In the genomic region with DNA sequence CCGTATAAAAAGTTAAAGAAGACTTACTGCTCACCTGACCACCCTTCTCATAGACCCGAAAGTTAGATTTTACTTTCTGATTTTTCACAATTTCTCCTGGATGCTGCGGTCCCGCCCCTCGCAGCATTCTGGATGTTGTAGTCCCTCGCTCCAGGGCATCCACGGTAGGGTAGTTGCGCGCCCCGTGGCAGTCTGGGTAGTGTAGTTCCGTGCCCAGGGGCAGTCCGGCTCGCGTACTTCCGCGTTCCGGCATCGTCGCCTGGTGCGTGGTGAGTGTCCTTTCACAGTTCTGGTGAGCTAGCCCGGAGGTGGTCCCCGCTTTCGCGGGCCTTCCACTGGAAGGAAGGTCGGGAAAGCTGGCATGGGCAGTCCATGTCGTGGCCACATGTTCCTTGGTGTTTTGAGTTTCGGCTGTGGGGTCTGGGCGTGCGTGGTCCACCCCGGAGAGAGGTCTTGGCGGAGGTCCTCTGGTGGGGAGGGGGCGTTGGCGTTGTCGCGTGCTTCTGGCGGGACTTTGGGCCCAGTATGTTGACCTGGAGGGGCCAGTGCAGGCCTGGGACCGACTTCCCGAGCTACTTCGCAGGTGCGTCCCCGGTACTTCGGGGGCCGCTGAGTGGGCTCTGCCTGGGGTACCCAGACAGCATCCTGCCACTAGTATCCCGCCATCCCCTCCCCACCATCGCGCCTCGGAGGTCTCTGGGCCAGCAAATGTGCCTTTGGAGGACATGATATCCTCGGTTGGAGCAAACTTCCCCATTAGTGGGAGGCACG, we compare ENCODE assay signal across 8 cellular contexts. TPM values are rescaled to one million over a fixed set of nuclear protein-coding genes. Genes with fewer than 3 reads are reported as not detected.
DNase-seq lines count a peak whose midpoint lies in the region; ATAC-seq, FAIRE-seq and TF ChIP-seq lines count a peak whose summit lies in the region.

Gene ZNF169, plus strand, starts transcription at position 222 of the 771 bp plus-strand sequence. CDS start 19,515 bp downstream, outside the sequence.

- DNase-seq in AG04450 (ENCODE audit: low read depth, low spot score) = peak; percentile 59
- peak; percentile 75 for DNase-seq in NCI-H2227 treated with DMSO at 0.1 percent for 48 hours (lab: John Stamatoyannopoulos, UW)
- DNase-seq in activated CD4-positive, CD25-positive, alpha-beta regulatory T cell (lab: John Stamatoyannopoulos, UW) = peak; percentile 68 to 81 (median 76)
- DNase-seq in central memory CD8-positive, alpha-beta T cell (ENCODE audit: low spot score in 2 of 2) = peak; percentile 68 to 70
- DNase-seq in keratinocyte (ENCODE audit: low read depth, low spot score) = peak; percentile 23
- peak; percentile 83 to 86 (median 85) for DNase-seq in stimulated activated CD4-positive, alpha-beta T cell treated with anti-CD3 and anti-CD28 coated beads, Interleukin-12 subunit alpha, Interleukin-12 subunit beta, amount 100 ng/mL, for 48 hours (ENCODE audit: low read depth in 2 of 3, low spot score in 1 of 3)

- H3K4me3 ChIP-seq in AG04450 (ENCODE audit: low read depth, low read length) (peak within 1 kb of the TSS; percentile 100), keratinocyte (ENCODE audit: control insufficient read depth in 2 of 3, extremely low read depth in 1 of 3, insufficient read depth in 2 of 3, low read depth in 1 of 3, low read length in 3 of 3) (peak within 1 kb of the TSS; percentile 95 to 96 (median 96))

- ATAC-seq in GM18870 (IDR thresholded peaks at IDR 0.05; ENCODE audit: unreplicated experiment) (peak; percentile 97), HG03108 (IDR thresholded peaks at IDR 0.05; ENCODE audit: unreplicated experiment) (peak; percentile 100)
- peak; percentile 100 for ATAC-seq in central memory CD8-positive, alpha-beta T cell (replicated peaks; ENCODE audit: extremely low read depth, poor library complexity, severe bottlenecking)

- FAIRE-seq in keratinocyte (lab: Jason Lieb, UNC) = peak; percentile 76

- no peaks in the 10 kb centered on the region for H3K36me3 ChIP-seq in keratinocyte (ENCODE audit: control insufficient read depth in 2 of 2, extremely low read depth in 1 of 2, insufficient read depth in 2 of 2, low read length in 2 of 2)

- peak within 1 kb of the TSS; percentile 99 for H3K4me3 Mint-ChIP-seq in central memory CD8-positive, alpha-beta T cell

- POLR2A ChIA-PET in AG04450 (lab: Yijun Ruan, JAX) = no interaction called here

- no peaks in the 10 kb centered on the region for H3K4me1 ChIP-seq in keratinocyte (ENCODE audit: control insufficient read depth, extremely low read depth, insufficient read depth, low read length)

- H3K4me2 ChIP-seq in keratinocyte (ENCODE audit: control insufficient read depth, extremely low read depth, insufficient read depth, low read depth, low read length) = peak within 1 kb of the TSS; percentile 74

- H3K27ac ChIP-seq in AG04450 (ENCODE audit: low read depth, low read length) (no peak within 1 kb of the TSS), keratinocyte (ENCODE audit: control insufficient read depth, insufficient read depth, low read length) (peak within 1 kb of the TSS; percentile 72)

- CTCF ChIA-PET in AG04450 (lab: Charles Lee) = no interaction called here

- peaks cover 3% of the 10 kb centered on the region; the same call in 1 of the 2 replicates for H3K9me3 ChIP-seq in AG04450 (ENCODE audit: control insufficient read depth, insufficient read depth, low read length)
- no peaks in the 10 kb centered on the region for H3K9me3 ChIP-seq in keratinocyte (ENCODE audit: control insufficient read depth, low read depth, low read length)

- peak within 1 kb of the TSS; percentile 94 for H3K27ac Mint-ChIP-seq in central memory CD8-positive, alpha-beta T cell (ENCODE audit: low read depth)

- peaks cover 16% of the 10 kb centered on the region for H3K27me3 Mint-ChIP-seq in central memory CD8-positive, alpha-beta T cell

- no peaks in the 10 kb centered on the region for H3K9me1 ChIP-seq in keratinocyte (ENCODE audit: control insufficient read depth, extremely low read depth, insufficient read depth, low read length)

- H3K36me3 Mint-ChIP-seq in central memory CD8-positive, alpha-beta T cell (ENCODE audit: insufficient read depth) = peaks cover 11% of the 10 kb centered on the region

- H3K27me3 ChIP-seq in AG04450 (ENCODE audit: control insufficient read depth, insufficient read depth, low read length) = no peaks in the 10 kb centered on the region
- H3K27me3 ChIP-seq in keratinocyte (ENCODE audit: control insufficient read depth, extremely low read depth, insufficient read depth, low read length) = no peaks in the 10 kb centered on the region

- no peaks in the 10 kb centered on the region for H3K9me3 Mint-ChIP-seq in central memory CD8-positive, alpha-beta T cell

- peaks cover 18% of the 10 kb centered on the region for H3K79me2 ChIP-seq in keratinocyte (ENCODE audit: control insufficient read depth, insufficient read depth, low read length)

- TF ChIP-seq CTCF in AG04450 (IDR thresholded peaks at IDR 0.05; ENCODE audit: low read depth, low read length) = no peak
- TF ChIP-seq CTCF in keratinocyte (optimal IDR thresholded peaks at IDR 0.05 in 1 of 3, IDR thresholded peaks at IDR 0.05 in 1 of 3, conservative IDR thresholded peaks at IDR 0.05 in 1 of 3; ENCODE audit: extremely low read depth in 1 of 3, insufficient read depth in 2 of 3, low read length in 3 of 3) = no peak

- H4K20me1 ChIP-seq in keratinocyte (ENCODE audit: control insufficient read depth, extremely low read depth, insufficient read depth, low read length) = no peaks in the 10 kb centered on the region

- H3K9ac ChIP-seq in keratinocyte (ENCODE audit: control insufficient read depth, extremely low read depth, insufficient read depth, low read length) = peak within 1 kb of the TSS; percentile 91

- dilution Hi-C loops in keratinocyte (cut with MboI; ENCODE audit: extremely low pct_ligation_motif_present, low sequenced_read_pairs) = no loop called here

- peaks cover 24% of the 10 kb centered on the region for H3K4me1 Mint-ChIP-seq in central memory CD8-positive, alpha-beta T cell

- peak within 1 kb of the TSS; percentile 97 for H2AFZ ChIP-seq in keratinocyte (ENCODE audit: control insufficient read depth, low read length)

RNA-seq across cellular contexts. Expression of gene ZNF169, which starts in this region (rescaled TPM):
- polyA plus RNA-seq in AG04450 (2011; rRNA removed) = 2.3 and 2.4 TPM in 2 replicates
- polyA minus RNA-seq in AG04450 (2011; rRNA and poly(A)+ RNA removed) = 6.9 and 7.6 TPM in 2 replicates
- polyA plus RNA-seq in keratinocyte = 1.3 to 4.0 TPM (median 3.7 TPM) in 3 replicates
- 1.1 TPM for polyA plus RNA-seq in keratinocyte (2011; ENCODE audit: low read depth)
- polyA plus RNA-seq in keratinocyte (2011; cell fraction: cytosol; rRNA removed) = 0.40 and 0.61 TPM in 2 replicates
- polyA plus RNA-seq in keratinocyte (2011; cell fraction: nucleus; rRNA removed) = 9.2 and 11.1 TPM in 2 replicates
- 0.74 and 1.1 TPM in 2 replicates for polyA plus RNA-seq in keratinocyte (2012; ENCODE audit: low replicate concordance)
- 3.4 to 5.9 TPM (median 3.9 TPM) in 3 replicates for polyA minus RNA-seq in keratinocyte
- 0.77 TPM for polyA minus RNA-seq in keratinocyte (2011; cell fraction: cytosol; rRNA and poly(A)+ RNA removed)
- 2.4 and 3.3 TPM in 2 replicates for polyA minus RNA-seq in keratinocyte (2011; cell fraction: nucleus; rRNA and poly(A)+ RNA removed)

Comparison
In these comparisons a context has a peak if more than half of its experiments do, and no peak if none do; other contexts are left out.
1. DNase-seq: peak in every context shown above with its lines; median percentile 85 in stimulated activated CD4-positive, alpha-beta T cell treated with anti-CD3 and anti-CD28 coated beads, Interleukin-12 subunit alpha, Interleukin-12 subunit beta, amount 100 ng/mL, for 48 hours; 76 in activated CD4-positive, CD25-positive, alpha-beta regulatory T cell; 75 in NCI-H2227 treated with DMSO at 0.1 percent for 48 hours; 69 in central memory CD8-positive, alpha-beta T cell; 59 in AG04450; 23 in keratinocyte.